19 cellular contexts compared by ENCODE assay signal in the genomic region with DNA sequence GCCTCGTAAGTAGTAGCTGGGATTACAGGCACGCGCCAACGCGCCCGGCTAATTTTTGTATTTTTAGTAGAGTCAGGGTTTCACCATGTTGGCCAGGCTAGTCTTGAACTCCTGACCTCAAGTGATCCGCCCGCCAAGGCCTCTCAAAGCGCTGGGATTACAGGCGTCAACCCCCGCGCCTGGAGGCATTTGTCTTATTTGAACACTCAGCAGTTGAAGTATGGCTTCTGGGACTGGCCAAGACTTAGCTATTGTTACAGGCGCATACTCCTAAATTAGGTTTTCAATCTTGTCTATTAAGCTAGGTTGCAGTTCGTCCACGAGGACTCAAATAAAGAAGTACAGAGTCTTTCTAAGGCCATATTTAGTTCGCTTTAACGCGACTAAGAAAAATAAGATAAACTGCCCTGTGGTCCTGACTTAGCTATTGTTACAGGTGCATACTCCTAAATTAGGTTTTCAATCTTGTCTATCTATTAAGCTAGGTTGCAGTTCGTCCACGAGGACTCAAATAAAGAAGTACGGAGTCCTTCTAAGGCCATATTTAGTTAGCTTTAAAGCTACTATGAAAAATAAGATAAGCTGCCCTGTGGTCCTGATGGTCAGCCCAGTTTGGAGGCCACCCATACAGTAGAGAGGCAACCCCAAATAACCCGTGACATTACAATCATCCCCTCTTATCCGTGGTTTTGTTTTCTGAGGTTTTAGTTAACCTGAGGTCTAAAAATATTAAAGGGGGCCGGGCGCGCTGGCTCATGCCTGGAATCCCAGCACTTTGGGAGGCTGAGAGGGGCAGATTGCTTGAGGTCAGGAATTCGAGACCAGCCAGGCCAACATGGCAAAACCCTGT. TPM values are rescaled to one million over a fixed set of nuclear protein-coding genes. Genes with fewer than 3 reads are reported as not detected.
DNase-seq lines count a peak whose midpoint lies in the region; ATAC-seq, FAIRE-seq and TF ChIP-seq lines count a peak whose summit lies in the region.
"Had no signal": no experiment of that assay in that cellular context is flagged by ENCODE, and none has a peak within 500 bp of the region (broad histone marks: within the 10 kb centered on the region; RNA-seq: fewer than 3 reads in every experiment).

No MANE protein-coding gene starts in this region.

- H3K27ac ChIP-seq in H9 (ENCODE audit: insufficient read length, low read depth, low read length) (peak overlapping the region; percentile 62), K562 (ENCODE audit: extremely low read depth, low read depth, low read length) (no peak overlapping the region)

- TF ChIP-seq CTCF in H9 (conservative IDR thresholded peaks at IDR 0.05) (no peak), K562 (IDR thresholded peaks at IDR 0.05 in 2 of 3, conservative IDR thresholded peaks at IDR 0.05 in 1 of 3; ENCODE audit: insufficient read depth in 2 of 3, low read depth in 1 of 3, low read length in 3 of 3) (no peak), Caco-2 (IDR thresholded peaks at IDR 0.05; ENCODE audit: insufficient read depth in 1 of 2, low read depth in 1 of 2, low read length in 1 of 2, severe bottlenecking in 1 of 2, unreplicated experiment in 1 of 2) (no peak)

- H3K79me1 ChIP-seq in H9 (ENCODE audit: insufficient read depth, low read depth, low read length, poor library complexity, severe bottlenecking), result no peaks in the 10 kb centered on the region

- no peak overlapping the region for H4K91ac ChIP-seq in H9 (ENCODE audit: insufficient read length, low read depth, low read length)

- in situ Hi-C loops in K562 (cut with MboI), result no loop called here

- H3K4me2 ChIP-seq in H9 (ENCODE audit: insufficient read depth, insufficient read length, low read length), result no peak overlapping the region
- no peak overlapping the region for H3K4me2 ChIP-seq in K562 (ENCODE audit: insufficient read depth, low read length)

- no peaks in the 10 kb centered on the region for H3K9me1 ChIP-seq in K562 (ENCODE audit: control insufficient read depth, insufficient read depth, low read length)

- H4K8ac ChIP-seq in H9 (replicated peaks; ENCODE audit: insufficient read length, low read depth, low read length), result no peak overlapping the region

- no peak overlapping the region for H3K14ac ChIP-seq in H9 (ENCODE audit: insufficient read depth, low read length)

- H3K27ac Mint-ChIP-seq in H9 (peak overlapping the region; percentile 63 to 99 (median 98); a peak in 6 of 7 replicates), Caco-2 (ENCODE audit: unreplicated experiment) (no peak overlapping the region)
- H3K27ac Mint-ChIP-seq: CD4-positive, alpha-beta memory T cell had no signal

- H3K4ac ChIP-seq in H9 (ENCODE audit: low read depth, low read length), result no peak overlapping the region

- no peak overlapping the region for H3K56ac ChIP-seq in H9 (ENCODE audit: insufficient read length, low read depth, low read length)

- H3K4me1 Mint-ChIP-seq in H9 (peaks cover 54 to 56% of the 10 kb centered on the region in 2 experiments), Caco-2 (ENCODE audit: low read depth, unreplicated experiment) (peaks cover 14% of the 10 kb centered on the region)
- H3K4me1 Mint-ChIP-seq: CD4-positive, alpha-beta memory T cell had no signal

- peak overlapping the region; percentile 0 for H2BK12ac ChIP-seq in H9 (ENCODE audit: insufficient read length, low read depth, low read length)

- H3K27me3 ChIP-seq in H9 (ENCODE audit: insufficient read depth, low read length) (no peaks in the 10 kb centered on the region), NT2/D1 (ENCODE audit: insufficient read depth, insufficient read length) (no peaks in the 10 kb centered on the region), K562 (ENCODE audit: control insufficient read depth in 2 of 2, insufficient read depth in 2 of 2, low read length in 2 of 2) (peaks cover 2 to 16% of the 10 kb centered on the region in 2 experiments; a peak in 3 of 5 replicates), Caco-2 (replicated peaks; ENCODE audit: control insufficient read depth, insufficient read depth, low read length) (no peaks in the 10 kb centered on the region)

- TF ChIP-seq POLR2A in K562 (conservative IDR thresholded peaks at IDR 0.05), result no peak

- H3K79me2 ChIP-seq in H9 (ENCODE audit: insufficient read depth, low read length) (no peaks in the 10 kb centered on the region), K562 (ENCODE audit: control insufficient read depth, insufficient read depth, low read length) (no peaks in the 10 kb centered on the region)

- H3K27me3 Mint-ChIP-seq in H9 (ENCODE audit: low read depth) (no peaks in the 10 kb centered on the region), Caco-2 (ENCODE audit: insufficient read depth, unreplicated experiment) (no peaks in the 10 kb centered on the region)
- H3K27me3 Mint-ChIP-seq: CD4-positive, alpha-beta memory T cell had no signal

- H2BK5ac ChIP-seq in H9 (ENCODE audit: insufficient read length, low read length), result no peak overlapping the region

- no peak overlapping the region for H2BK20ac ChIP-seq in H9 (ENCODE audit: low read depth, low read length, poor library complexity, severe bottlenecking)

- H4K20me1 ChIP-seq in H9 (ENCODE audit: control insufficient read depth, insufficient read depth, insufficient read length) (no peaks in the 10 kb centered on the region), K562 (replicated peaks; ENCODE audit: control insufficient read depth, insufficient read depth, low read length) (no peaks in the 10 kb centered on the region)

- H3K23ac ChIP-seq in H9 (ENCODE audit: insufficient read length, low read depth, low read length), result no peak overlapping the region

- peak overlapping the region; percentile 4 for H3K18ac ChIP-seq in H9 (ENCODE audit: insufficient read length, low read depth, low read length)

- CTCF ChIA-PET in K562 (lab: Yijun Ruan, JAX; ENCODE audit: low intra/inter-chr PET ratio) (no interaction called here), Caco-2 (lab: Charles Lee) (no interaction called here), HEK293T (lab: Yijun Ruan, JAX) (no interaction called here)

- H4K5ac ChIP-seq in H9 (ENCODE audit: insufficient read length, low read depth, low read length), result no peak overlapping the region

- H3K9ac ChIP-seq in H9 (ENCODE audit: extremely low read depth, insufficient read length, low read length) (no peak overlapping the region), NT2/D1 (ENCODE audit: insufficient read length, low read depth) (peak overlapping the region; percentile 12), K562 (ENCODE audit: insufficient read depth in 1 of 2, low read depth in 2 of 2, low read length in 2 of 2) (no peak overlapping the region)

- DNase-seq in H9, result no peak
- DNase-seq in NT2/D1 (ENCODE audit: low read depth, low spot score), result no peak
- no peak for DNase-seq in K562 (ENCODE audit: extremely low read depth in 1 of 4, low spot score in 3 of 4)
- DNase-seq in Caco-2, result no peak
- no peak for DNase-seq in SKM-1 treated with dmso at 0.1 percent for 144 hours (lab: John Stamatoyannopoulos, UW; ENCODE audit: unreplicated experiment)
- no peak for DNase-seq in HEK293T (ENCODE audit: extremely low spot score)
- DNase-seq: CD4-positive, alpha-beta memory T cell; DMS79 treated with DMSO at 0.1 percent for 48 hours; GDM1; KG1; NCI-H1048; NCI-H146; NCI-H2081; NCI-H524 treated with DMSO at 0.1 percent for 48 hours; SW 1271 had no signal

- H3T11ph ChIP-seq in H9 (ENCODE audit: low read length), result no peak overlapping the region

- H3K9me3 ChIP-seq in H9 (ENCODE audit: control insufficient read depth, low read depth, low read length) (no peaks in the 10 kb centered on the region), NT2/D1 (ENCODE audit: insufficient read depth, low read length) (no peaks in the 10 kb centered on the region), K562 (replicated peaks; ENCODE audit: control insufficient read depth, insufficient read depth, low read depth, low read length) (no peaks in the 10 kb centered on the region), Caco-2 (no peaks in the 10 kb centered on the region)

- H3K36me3 Mint-ChIP-seq in H9 (ENCODE audit: insufficient read depth in 1 of 3, low read depth in 3 of 3), result no peaks in the 10 kb centered on the region; a peak in 1 of 7 replicates
- H3K36me3 Mint-ChIP-seq in Caco-2 (ENCODE audit: insufficient read depth, unreplicated experiment), result no peaks in the 10 kb centered on the region
- H3K36me3 Mint-ChIP-seq: CD4-positive, alpha-beta memory T cell had no signal

- no peaks in the 10 kb centered on the region for H3K36me3 ChIP-seq in NT2/D1 (ENCODE audit: insufficient read depth, insufficient read length, low read length)
- H3K36me3 ChIP-seq in K562 (ENCODE audit: control insufficient read depth, insufficient read depth, low read length), result no peaks in the 10 kb centered on the region
- no peaks in the 10 kb centered on the region for H3K36me3 ChIP-seq in Caco-2 (ENCODE audit: control insufficient read depth, insufficient read depth, low read length)

- no peak overlapping the region for H2AK5ac ChIP-seq in H9 (ENCODE audit: insufficient read length, low read length)

- H3K23me2 ChIP-seq in H9 (ENCODE audit: insufficient read length, low read depth, low read length, poor library complexity, severe bottlenecking), result no peaks in the 10 kb centered on the region

- no peak overlapping the region for H3K4me3 Mint-ChIP-seq in H9
- H3K4me3 Mint-ChIP-seq in Caco-2 (ENCODE audit: unreplicated experiment), result no peak overlapping the region
- H3K4me3 Mint-ChIP-seq: CD4-positive, alpha-beta memory T cell had no signal

- TF ChIP-seq RAD21 in K562 (CRISPR knock-in tag; conservative IDR thresholded peaks at IDR 0.05 in 1 of 2, IDR thresholded peaks at IDR 0.05 in 1 of 2), result no peak

- no peak overlapping the region for H2BK120ac ChIP-seq in H9 (ENCODE audit: low read depth, low read length, poor library complexity, severe bottlenecking)

- no peak for FAIRE-seq in K562 (lab: Jason Lieb, UNC)
- FAIRE-seq: D721Med had no signal

- BruUV-seq in K562 (replicated peaks; lab: Mats Ljungman, UMichigan) (no TSS peak), Caco-2 (replicated peaks; lab: Mats Ljungman, UMichigan) (no TSS peak)

- POLR2A ChIA-PET in K562 (lab: Yijun Ruan, JAX), result interaction anchor here (0.6 kb wide), 1 partner anchor 9 kb away, joined by 3 read pairs; no protein-coding TSS in a partner anchor
- POLR2A ChIA-PET in Caco-2 (lab: Charles Lee), result no interaction called here
- POLR2A ChIA-PET in HEK293T (lab: Yijun Ruan, JAX), result no interaction called here

- H3K4me3 ChIP-seq in NT2/D1 (ENCODE audit: insufficient read length, low read depth) (no peak overlapping the region), K562 (no peak overlapping the region), Caco-2 (ENCODE audit: low read depth, low read length) (no peak overlapping the region)

- no peak for ATAC-seq in K562
- no peak for ATAC-seq in GM21381 (IDR thresholded peaks at IDR 0.05; ENCODE audit: unreplicated experiment)

- H2AFZ ChIP-seq in H9 (ENCODE audit: low read length) (no peak overlapping the region), K562 (ENCODE audit: low read depth, low read length) (no peak overlapping the region)

- no CpG with 5 or more reads among the region's 27 CpGs for WGBS in H9 (ENCODE audit: extremely low coverage, insufficient read length, low lambda C conversion rate)
- 43% methylated on average over 24 of the region's 27 CpGs for WGBS in K562 (ENCODE audit: insufficient coverage, low coverage, missing lambda C conversion rate)

- no peak overlapping the region for H2BK15ac ChIP-seq in H9 (ENCODE audit: low read depth, low read length)

- H3K9me3 Mint-ChIP-seq in H9 (0 out of 5 replicates have a peak, but pooled peaks cover 0 to 2% of the 10 kb centered on the region in 2 experiments), Caco-2 (ENCODE audit: unreplicated experiment) (no peaks in the 10 kb centered on the region)
- H3K9me3 Mint-ChIP-seq: CD4-positive, alpha-beta memory T cell had no signal

- H3K4me1 ChIP-seq in H9 (ENCODE audit: insufficient read depth, low read length), result peaks cover 3% of the 10 kb centered on the region; the same call in 1 of the 2 replicates
- H3K4me1 ChIP-seq in NT2/D1 (ENCODE audit: insufficient read depth, insufficient read length), result peaks cover 8% of the 10 kb centered on the region
- H3K4me1 ChIP-seq in K562 (replicated peaks in 1 of 2; ENCODE audit: control insufficient read depth in 2 of 2, insufficient read depth in 2 of 2, low read length in 2 of 2), result no peaks in the 10 kb centered on the region
- peaks cover 2% of the 10 kb centered on the region; the same call in 1 of the 2 replicates for H3K4me1 ChIP-seq in Caco-2

- intact Hi-C loops in K562 (cut with micrococcal nuclease) (no loop called here), Caco-2 (cut with micrococcal nuclease; ENCODE audit: unreplicated experiment) (no loop called here)

- TF ChIP-seq EP300 in K562 (IDR thresholded peaks at IDR 0.05; ENCODE audit: low read length), result no peak

RNA-seq across cellular contexts. Expression of gene MTA3, which starts 20.8 kb away (rescaled TPM):
- 236 and 253 TPM in 2 replicates for total RNA-seq in H9 (2021)
- 32.9 and 76.2 TPM in 2 replicates for total RNA-seq in K562 (2011; cell fraction: chromatin; rRNA removed; ENCODE audit: low replicate concordance)
- total RNA-seq in K562 (2011; cell fraction: nucleolus; rRNA removed), result 11.2 and 11.8 TPM in 2 replicates
- total RNA-seq in K562 (2011; cell fraction: nucleoplasm; rRNA removed), result 23.8 and 40.7 TPM in 2 replicates
- total RNA-seq in K562 (2014; rRNA removed), result 12.4 and 15.8 TPM in 2 replicates
- 20.7 and 25.7 TPM in 2 replicates for total RNA-seq in K562 (2014; rRNA removed; fragmentation: Illumina TruSeq; extraction: Trizol)
- total RNA-seq in K562 (2015; rRNA removed; fragmentation: Illumina TruSeq; extraction: Trizol), result 17.8 and 20.7 TPM in 2 replicates
- total RNA-seq in K562 (2021), result 22.3 and 23.5 TPM in 2 replicates
- 30.8 and 39.6 TPM in 2 replicates for polyA plus RNA-seq in K562 (2011; rRNA removed)
- polyA plus RNA-seq in K562 (2011; cell fraction: cytosol; rRNA removed), result 18.3 and 24.6 TPM in 2 replicates
- polyA plus RNA-seq in K562 (2011; cell fraction: nucleus; rRNA removed), result 12.3 and 13.6 TPM in 2 replicates
- 21.7 and 24.0 TPM in 2 replicates for polyA plus RNA-seq in K562 (2012)
- 24.2 and 28.6 TPM in 2 replicates for polyA plus RNA-seq in K562 (2014; fragmentation: Illumina TruSeq; extraction: Trizol)
- polyA plus RNA-seq in K562 (2014; fragmentation: Nextera tagmentation; extraction: Ambion mirVana), result 10 to 100 TPM; 17.0 to 26.3 TPM
- polyA plus RNA-seq in K562 (2014; rRNA removed), result 21.9 and 25.3 TPM in 2 replicates
- polyA minus RNA-seq in K562 (2011; rRNA and poly(A)+ RNA removed), result 34.1 and 36.6 TPM in 2 replicates
- 10.9 and 11.4 TPM in 2 replicates for polyA minus RNA-seq in K562 (2011; cell fraction: cytosol; rRNA and poly(A)+ RNA removed)
- polyA minus RNA-seq in K562 (2011; cell fraction: nucleus; rRNA and poly(A)+ RNA removed), result 7.5 and 15.2 TPM in 2 replicates
- total RNA-seq in Caco-2 (2022), result 85.4 and 85.7 TPM in 2 replicates

RNA-seq across cellular contexts. Expression of gene KCNG3, which starts 53.9 kb away (rescaled TPM):
- total RNA-seq in H9 (2021) (16.5 and 17.0 TPM in 2 replicates), K562 (2014; rRNA removed) (not detected in 2 replicates), K562 (2014; rRNA removed; fragmentation: Illumina TruSeq; extraction: Trizol) (not detected in 2 replicates), K562 (2015; rRNA removed; fragmentation: Illumina TruSeq; extraction: Trizol) (not detected in 2 replicates), K562 (2021) (not detected in 2 replicates), Caco-2 (2022) (1.0 and 1.1 TPM in 2 replicates)
- total RNA-seq in K562 (2011; cell fraction: chromatin; rRNA removed; ENCODE audit: low replicate concordance), result not detected in 2 replicates
- not detected in 2 replicates for total RNA-seq in K562 (2011; cell fraction: nucleolus; rRNA removed)
- total RNA-seq in K562 (2011; cell fraction: nucleoplasm; rRNA removed), result not detected in 2 replicates
- polyA plus RNA-seq in K562 (2011; rRNA removed) (not detected in 2 replicates), K562 (2014; fragmentation: Illumina TruSeq; extraction: Trizol) (not detected in 2 replicates), K562 (2014; fragmentation: Nextera tagmentation; extraction: Ambion mirVana) (not detected), K562 (2014; rRNA removed) (not detected in 2 replicates)
- not detected in 2 replicates for polyA plus RNA-seq in K562 (2011; cell fraction: cytosol; rRNA removed)
- polyA plus RNA-seq in K562 (2011; cell fraction: nucleus; rRNA removed), result not detected in 2 replicates
- polyA plus RNA-seq in K562 (2012), result not detected in 2 replicates
- polyA minus RNA-seq in K562 (2011; rRNA and poly(A)+ RNA removed), result 0.04 TPM in 1 of 2 replicates, not detected in the other
- polyA minus RNA-seq in K562 (2011; cell fraction: cytosol; rRNA and poly(A)+ RNA removed), result not detected in 2 replicates
- polyA minus RNA-seq in K562 (2011; cell fraction: nucleus; rRNA and poly(A)+ RNA removed), result not detected in 2 replicates
- total RNA-seq: CD4-positive, alpha-beta memory T cell; MCF 10A; T-helper 2 cell treated with Interferon-gamma antibody and Interleukin-4, amounts not matched to agents 100 ng/mL and 5 ng/mL, for 36 hours had no signal
- polyA plus RNA-seq: CD4-positive, alpha-beta memory T cell had no signal
